Comparison of ENCODE assay signal across 12 cellular contexts in genomic region chr6:83086751-83087150, GRCh38. TPM values are rescaled to one million over a fixed set of nuclear protein-coding genes. Genes with fewer than 3 reads are reported as not detected.
A peak's percentile ranks its signal among the peaks of the same experiment; 100 is the strongest.
DNase-seq lines count a peak whose midpoint lies in the region; ATAC-seq and TF ChIP-seq lines count a peak whose summit lies in the region.
"Had no signal": no experiment of that assay in that cellular context is flagged by ENCODE, and none has a peak within 500 bp of the region (broad histone marks: within the 10 kb centered on the region; RNA-seq: fewer than 3 reads in every experiment).

No MANE protein-coding gene starts in this region.

- H3K36me3 ChIP-seq in GM23338 (ENCODE audit: insufficient read depth) = no peaks in the 10 kb centered on the region

- H3K79me2 ChIP-seq in GM23338 (replicated peaks; ENCODE audit: insufficient read depth) = peaks cover 19% of the 10 kb centered on the region

- no peaks in the 10 kb centered on the region for H3K9me3 Mint-ChIP-seq in activated T-cell treated with anti-CD3 and anti-CD28 coated beads, Interleukin-2, amount 50 U/mL, for 24 hours
- H3K9me3 Mint-ChIP-seq in stimulated activated memory B cell treated with anti-CD40 and anti-IgM and Interleukin-4, amounts not matched to agents 10 μg/mL and 1 μg/mL and 100 μg/mL, for 72 hours = no peaks in the 10 kb centered on the region
- H3K9me3 Mint-ChIP-seq in GM23338 = no peaks in the 10 kb centered on the region

- H3K9me2 ChIP-seq in GM23338 (ENCODE audit: insufficient read depth) = no peaks in the 10 kb centered on the region

- H3K27ac ChIP-seq in GM23338 (ENCODE audit: low read depth) = no peak overlapping the region

- H3K4me1 Mint-ChIP-seq in activated T-cell treated with anti-CD3 and anti-CD28 coated beads, Interleukin-2, amount 50 U/mL, for 24 hours (ENCODE audit: low read depth) = peaks cover 20% of the 10 kb centered on the region
- H3K4me1 Mint-ChIP-seq in stimulated activated memory B cell treated with anti-CD40 and anti-IgM and Interleukin-4, amounts not matched to agents 10 μg/mL and 1 μg/mL and 100 μg/mL, for 72 hours = peaks cover 33% of the 10 kb centered on the region
- peaks cover 9% of the 10 kb centered on the region; the same call in 2 of the 3 replicates for H3K4me1 Mint-ChIP-seq in GM23338

- ATAC-seq in GM21529 (IDR thresholded peaks at IDR 0.05; ENCODE audit: unreplicated experiment) (peak; percentile 98), HG03280 (IDR thresholded peaks at IDR 0.05; ENCODE audit: unreplicated experiment) (peak; percentile 99), GM23338 (no peak)
- peak; percentile 50 for ATAC-seq in stimulated activated memory B cell treated with anti-CD40 and anti-IgM and Interleukin-4, amounts not matched to agents 10 μg/mL and 1 μg/mL and 100 μg/mL, for 72 hours
- ATAC-seq: Panc1 had no signal

- DNase-seq in activated T-cell treated with anti-CD3 and anti-CD28 coated beads, Interleukin-2, amount 50 U/mL, for 24 hours = no peak
- DNase-seq in activated T-cell treated with anti-CD3 and anti-CD28 coated beads, Interleukin-2, amount 50 U/mL, for 48 hours = no peak
- no peak for DNase-seq in stimulated activated CD4-positive, alpha-beta T cell treated with anti-CD3 and anti-CD28 coated beads, Interleukin-15, amount 100 ng/mL, for 24 hours
- DNase-seq in epidermal melanocyte (ENCODE audit: insufficient read length, low spot score) (no peak), GM23338 (ENCODE audit: low spot score) (no peak)
- DNase-seq: ACHN, nucleus accumbens had no signal

- H3K4me2 ChIP-seq in GM23338 = no peak overlapping the region

- no peaks in the 10 kb centered on the region for H3F3A ChIP-seq in GM23338 (replicated peaks; ENCODE audit: low read depth)

- H4K20me1 ChIP-seq in GM23338 (replicated peaks; ENCODE audit: insufficient read depth) = no peaks in the 10 kb centered on the region

- H3K36me3 Mint-ChIP-seq in activated T-cell treated with anti-CD3 and anti-CD28 coated beads, Interleukin-2, amount 50 U/mL, for 24 hours (ENCODE audit: low read depth) = peaks cover 16% of the 10 kb centered on the region
- peaks cover 22% of the 10 kb centered on the region for H3K36me3 Mint-ChIP-seq in stimulated activated memory B cell treated with anti-CD40 and anti-IgM and Interleukin-4, amounts not matched to agents 10 μg/mL and 1 μg/mL and 100 μg/mL, for 72 hours
- peaks cover 3% of the 10 kb centered on the region; the same call in 2 of the 3 replicates for H3K36me3 Mint-ChIP-seq in GM23338 (ENCODE audit: low read depth)

- no peak overlapping the region for H3K4me3 Mint-ChIP-seq in activated T-cell treated with anti-CD3 and anti-CD28 coated beads, Interleukin-2, amount 50 U/mL, for 24 hours
- H3K4me3 Mint-ChIP-seq in stimulated activated memory B cell treated with anti-CD40 and anti-IgM and Interleukin-4, amounts not matched to agents 10 μg/mL and 1 μg/mL and 100 μg/mL, for 72 hours = peak overlapping the region; percentile 28
- H3K4me3 Mint-ChIP-seq in GM23338 = no peak overlapping the region
- H3K4me3 Mint-ChIP-seq: dendritic cell treated with granulocyte-macrophage colony-stimulating factor and Interleukin-4, amounts not matched to agents 40 ng/mL and 50 ng/mL, for 4 days had no signal

- no peak for TF ChIP-seq CTCF in GM23338 (conservative IDR thresholded peaks at IDR 0.05; ENCODE audit: low read depth in 2 of 2)

- H3K27ac Mint-ChIP-seq in activated T-cell treated with anti-CD3 and anti-CD28 coated beads, Interleukin-2, amount 50 U/mL, for 24 hours = peak overlapping the region; percentile 14
- peak overlapping the region; percentile 39 for H3K27ac Mint-ChIP-seq in stimulated activated memory B cell treated with anti-CD40 and anti-IgM and Interleukin-4, amounts not matched to agents 10 μg/mL and 1 μg/mL and 100 μg/mL, for 72 hours
- no peak overlapping the region for H3K27ac Mint-ChIP-seq in GM23338
- H3K27ac Mint-ChIP-seq: dendritic cell treated with granulocyte-macrophage colony-stimulating factor and Interleukin-4, amounts not matched to agents 40 ng/mL and 50 ng/mL, for 4 days had no signal

- no peaks in the 10 kb centered on the region for H3K27me3 ChIP-seq in GM23338 (ENCODE audit: insufficient read depth)

- no peak overlapping the region for H3K4me3 ChIP-seq in GM23338

- H2AFZ ChIP-seq in GM23338 = no peak overlapping the region

- no peaks in the 10 kb centered on the region; the same call in 1 of the 2 replicates for H3K4me1 ChIP-seq in GM23338 (ENCODE audit: insufficient read depth)

- no peaks in the 10 kb centered on the region for H3K27me3 Mint-ChIP-seq in activated T-cell treated with anti-CD3 and anti-CD28 coated beads, Interleukin-2, amount 50 U/mL, for 24 hours
- H3K27me3 Mint-ChIP-seq in stimulated activated memory B cell treated with anti-CD40 and anti-IgM and Interleukin-4, amounts not matched to agents 10 μg/mL and 1 μg/mL and 100 μg/mL, for 72 hours = no peaks in the 10 kb centered on the region
- H3K27me3 Mint-ChIP-seq in GM23338 (ENCODE audit: insufficient read depth, low read depth, poor library complexity) = peaks cover 2% of the 10 kb centered on the region
- H3K27me3 Mint-ChIP-seq: dendritic cell treated with granulocyte-macrophage colony-stimulating factor and Interleukin-4, amounts not matched to agents 40 ng/mL and 50 ng/mL, for 4 days had no signal

TF ChIP-seq in GM23338, 12 proteins besides CTCF, POLR2A, EP300 and RAD21:
- TF ChIP-seq ZNF114 (CRISPR knock-in tag; IDR thresholded peaks at IDR 0.05) = no peak
- TF ChIP-seq, protein P1, sequence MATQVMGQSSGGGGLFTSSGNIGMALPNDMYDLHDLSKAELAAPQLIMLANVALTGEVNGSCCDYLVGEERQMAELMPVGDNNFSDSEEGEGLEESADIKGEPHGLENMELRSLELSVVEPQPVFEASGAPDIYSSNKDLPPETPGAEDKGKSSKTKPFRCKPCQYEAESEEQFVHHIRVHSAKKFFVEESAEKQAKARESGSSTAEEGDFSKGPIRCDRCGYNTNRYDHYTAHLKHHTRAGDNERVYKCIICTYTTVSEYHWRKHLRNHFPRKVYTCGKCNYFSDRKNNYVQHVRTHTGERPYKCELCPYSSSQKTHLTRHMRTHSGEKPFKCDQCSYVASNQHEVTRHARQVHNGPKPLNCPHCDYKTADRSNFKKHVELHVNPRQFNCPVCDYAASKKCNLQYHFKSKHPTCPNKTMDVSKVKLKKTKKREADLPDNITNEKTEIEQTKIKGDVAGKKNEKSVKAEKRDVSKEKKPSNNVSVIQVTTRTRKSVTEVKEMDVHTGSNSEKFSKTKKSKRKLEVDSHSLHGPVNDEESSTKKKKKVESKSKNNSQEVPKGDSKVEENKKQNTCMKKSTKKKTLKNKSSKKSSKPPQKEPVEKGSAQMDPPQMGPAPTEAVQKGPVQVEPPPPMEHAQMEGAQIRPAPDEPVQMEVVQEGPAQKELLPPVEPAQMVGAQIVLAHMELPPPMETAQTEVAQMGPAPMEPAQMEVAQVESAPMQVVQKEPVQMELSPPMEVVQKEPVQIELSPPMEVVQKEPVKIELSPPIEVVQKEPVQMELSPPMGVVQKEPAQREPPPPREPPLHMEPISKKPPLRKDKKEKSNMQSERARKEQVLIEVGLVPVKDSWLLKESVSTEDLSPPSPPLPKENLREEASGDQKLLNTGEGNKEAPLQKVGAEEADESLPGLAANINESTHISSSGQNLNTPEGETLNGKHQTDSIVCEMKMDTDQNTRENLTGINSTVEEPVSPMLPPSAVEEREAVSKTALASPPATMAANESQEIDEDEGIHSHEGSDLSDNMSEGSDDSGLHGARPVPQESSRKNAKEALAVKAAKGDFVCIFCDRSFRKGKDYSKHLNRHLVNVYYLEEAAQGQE (IDR thresholded peaks at IDR 0.05; ENCODE audit: unreplicated experiment) = no peak

RNA-seq across cellular contexts. Expression of gene DOP1A, which starts 19.3 kb away (rescaled TPM):
- 18.6 and 34.4 TPM in 2 replicates for total RNA-seq in GM23338 (2014; rRNA removed; shearing (Covaris generic))
- polyA plus RNA-seq in GM23338 (2016; fragmentation: Nextera tagmentation; extraction: Ambion mirVana) = 2.1 and 3.9 TPM in 2 replicates

RNA-seq across cellular contexts. Expression of gene UBE3D, which starts 21.1 kb away (rescaled TPM):
- total RNA-seq in GM23338 (2014; rRNA removed; shearing (Covaris generic)) = 28.2 and 31.4 TPM in 2 replicates
- polyA plus RNA-seq in GM23338 (2016; fragmentation: Nextera tagmentation; extraction: Ambion mirVana) = 17.0 and 17.5 TPM in 2 replicates
